ENCODE assay signal across 8 cellular contexts in the genomic region with DNA sequence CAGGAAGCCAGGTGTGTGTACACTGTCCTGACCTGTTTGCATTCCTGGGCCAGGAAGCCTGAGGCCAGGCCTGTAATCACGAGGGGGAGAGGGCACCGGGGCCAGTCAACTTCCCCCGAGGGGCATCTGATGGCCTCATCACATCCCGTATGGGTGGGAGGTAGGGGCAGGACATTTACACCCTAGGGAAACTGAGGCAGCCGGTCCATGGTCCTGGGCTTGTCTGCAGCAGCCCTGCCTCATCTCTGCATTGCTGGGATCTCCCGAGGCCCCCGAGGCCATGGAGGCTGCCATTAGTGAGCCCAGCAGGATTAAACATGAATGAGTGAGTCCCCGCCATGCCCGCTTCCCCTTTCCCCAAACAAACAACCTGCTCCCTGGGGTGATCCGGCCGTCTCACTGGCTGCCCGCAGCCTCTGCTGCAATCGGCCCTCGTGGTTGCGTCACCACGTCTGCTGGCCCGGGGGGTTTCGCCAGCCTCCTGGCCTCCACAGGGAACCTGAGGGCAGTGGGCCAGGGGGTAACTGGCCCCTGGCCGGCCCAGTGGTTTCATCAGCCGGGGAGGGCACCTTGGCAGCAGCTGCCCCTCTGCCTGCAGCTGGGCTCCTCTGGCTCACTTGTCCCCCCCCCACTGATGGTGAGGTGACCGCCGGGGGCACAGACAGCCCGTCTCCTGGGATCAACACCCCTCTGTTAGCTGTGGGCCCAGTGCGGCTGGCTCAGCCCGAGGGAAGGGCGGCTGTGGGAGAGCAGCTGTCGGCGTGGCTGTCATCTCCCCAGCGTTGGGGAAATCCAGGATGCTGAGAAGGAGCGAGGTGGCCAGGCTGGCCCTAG.
DNase-seq lines count a peak whose midpoint lies in the region; ATAC-seq and TF ChIP-seq lines count a peak whose summit lies in the region.

No MANE protein-coding gene starts in this region.

- H3K27ac ChIP-seq in SJCRH30 = peak overlapping the region; percentile 86
- no peak overlapping the region for H3K27ac ChIP-seq in tibial nerve

- no peak for TF ChIP-seq POLR2A in tibial nerve (IDR thresholded peaks at IDR 0.05)

- H3K36me3 ChIP-seq in SJCRH30 (no peaks in the 10 kb centered on the region), tibial nerve (no peaks in the 10 kb centered on the region)

- peak in 1 of 2 donors; percentile 25 for TF ChIP-seq EP300 in tibial nerve (IDR thresholded peaks at IDR 0.05)

- no peak for TF ChIP-seq CTCF in tibial nerve (IDR thresholded peaks at IDR 0.05)

- H3K27me3 ChIP-seq in SJCRH30 (no peaks in the 10 kb centered on the region), tibial nerve (no peaks in the 10 kb centered on the region)

- intact Hi-C loops in left ventricle myocardium superior (cut with micrococcal nuclease) = no loop called here

- DNase-seq in NCI-H345 (lab: John Stamatoyannopoulos, UW) (peak; percentile 42), NCI-H345 treated with DMSO at 0.1 percent for 48 hours (lab: John Stamatoyannopoulos, UW; ENCODE audit: unreplicated experiment) (no peak), SJCRH30 (peak; percentile 91), left ventricle myocardium superior (peak; percentile 64), tibial nerve (ENCODE audit: low spot score in 2 of 2) (peak; percentile 22 to 37), inferior parietal cortex (ENCODE audit: extremely low spot score) (no peak)

- WGBS in tibial nerve, 2 donors = 55 to 81% methylated on average over 23 to 25 of the region's 30 CpGs

- no peak for ATAC-seq in left ventricle myocardium superior
- ATAC-seq in HG02981 (IDR thresholded peaks at IDR 0.05; ENCODE audit: unreplicated experiment) = no peak
- ATAC-seq in GM19463 (IDR thresholded peaks at IDR 0.05; ENCODE audit: unreplicated experiment) = no peak

- H3K4me1 ChIP-seq in SJCRH30 (peaks cover 48% of the 10 kb centered on the region), tibial nerve (peaks cover 0 to 43% (median 7%) of the 10 kb centered on the region in 4 donors)

- no peaks in the 10 kb centered on the region for H3K9me3 ChIP-seq in SJCRH30 (replicated peaks)
- H3K9me3 ChIP-seq in tibial nerve = no peaks in the 10 kb centered on the region

- H3K4me3 ChIP-seq in SJCRH30 (peak overlapping the region; percentile 21), tibial nerve (no peak overlapping the region)

Comparison
In these comparisons a context has a peak if more than half of its experiments do, and no peak if none do; other contexts are left out.
1. DNase-seq: peak in NCI-H345 (single experiment), SJCRH30 (2 of 2), left ventricle myocardium superior (single experiment) and tibial nerve (2 of 2); none in NCI-H345 treated with DMSO at 0.1 percent for 48 hours (single experiment) and inferior parietal cortex (single experiment).